ENCODE assay signal across 24 cellular contexts in the genomic region with DNA sequence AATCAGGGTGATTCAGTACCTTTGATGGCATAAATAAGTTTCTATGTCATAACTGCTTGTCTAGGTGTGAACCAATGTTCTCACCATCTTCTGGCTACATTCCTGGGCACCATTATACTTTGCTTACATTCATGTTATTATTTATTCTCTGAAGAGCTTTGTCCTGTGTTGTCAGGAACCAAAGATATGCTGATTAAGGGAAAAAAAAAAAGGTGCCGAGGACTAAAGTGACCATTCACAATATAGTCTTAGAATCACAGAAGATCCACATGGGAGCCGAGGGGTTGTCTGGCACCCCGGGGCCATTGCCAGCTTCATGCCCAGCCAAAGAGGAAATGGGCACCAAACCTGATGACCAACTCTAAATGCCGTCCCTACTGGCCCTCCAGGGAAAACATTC.
"Had no signal": no experiment of that assay in that cellular context is flagged by ENCODE, and none has a peak within 500 bp of the region (broad histone marks: within the 10 kb centered on the region; RNA-seq: fewer than 3 reads in every experiment).

No MANE protein-coding gene starts in this region.

- H3K36me3 ChIP-seq: MG63, Peyer's patch, SJCRH30 had no signal

- H3K36me3 Mint-ChIP-seq: IgD-negative memory B cell had no signal

- H3K4me3 ChIP-seq: MG63, PC-9, Peyer's patch, SJCRH30 had no signal

- H3K9me3 ChIP-seq: MG63, Peyer's patch, SJCRH30 had no signal

- H3K27ac Mint-ChIP-seq: IgD-negative memory B cell, T-helper 17 cell had no signal

- H3K27me3 ChIP-seq: MG63, Peyer's patch, SJCRH30 had no signal

- ATAC-seq: Right ventricle myocardium inferior, SK-N-SH treated with all-trans-retinoic acid at 6 μM for 48 hours, T-helper 17 cell had no signal

- H3K27ac ChIP-seq: PC-9, Peyer's patch, SJCRH30 had no signal

- H2AFZ ChIP-seq: PC-9 had no signal

- H3K4me3 Mint-ChIP-seq: IgD-negative memory B cell, T-helper 17 cell had no signal

- H3K4me1 Mint-ChIP-seq: T-helper 17 cell had no signal

- DNase-seq: KBM-7, MG63, NCI-H1092, NCI-H1105 treated with DMSO at 0.1 percent for 48 hours, NCI-H1417 treated with DMSO at 0.1 percent for 48 hours, NCI-H146, NCI-H1694 treated with DMSO at 0.1 percent for 48 hours, NCI-H1930, NCI-H2081, NCI-H2107, NCI-H2227 treated with DMSO at 0.1 percent for 48 hours, NCI-H524 treated with DMSO at 0.1 percent for 48 hours, NCI-H69, NCI-H774, OCI-M1, PC-9, Peyer's patch, SHP77 treated with DMSO at 0.1 percent for 48 hours, SJCRH30, T-helper 1 cell, T-helper 17 cell had no signal

- H3K4me2 ChIP-seq: PC-9 had no signal

- H3K4me1 ChIP-seq: Peyer's patch had no signal
